In genomic region chr7:84194484-84195260, GRCh38 we compare ENCODE assay signal across 9 cellular contexts. TPM values are rescaled to one million over a fixed set of nuclear protein-coding genes. Genes with fewer than 3 reads are reported as not detected.
A peak's percentile ranks its signal among the peaks of the same experiment; 100 is the strongest.
DNase-seq lines count a peak whose midpoint lies in the region; ATAC-seq, FAIRE-seq and TF ChIP-seq lines count a peak whose summit lies in the region.
"Had no signal": no experiment of that assay in that cellular context is flagged by ENCODE, and none has a peak within 500 bp of the region (broad histone marks: within the 10 kb centered on the region; RNA-seq: fewer than 3 reads in every experiment).

Gene SEMA3A, minus strand, starts transcription at chr7:84194789. Its CDS starts 203 bp downstream, at chr7:84194586.

- H3K27ac ChIP-seq in HepG2 (ENCODE audit: extremely low read length, insufficient read depth, low read length), result no peak within 1 kb of the TSS
- H3K27ac ChIP-seq: VCaP had no signal

- no peak for TF ChIP-seq CTCF in HepG2 (CRISPR knock-in tag; IDR thresholded peaks at IDR 0.05)

- no peak for TF ChIP-seq POLR2A in HepG2 (IDR thresholded peaks at IDR 0.05; ENCODE audit: insufficient read depth in 1 of 2, low read depth in 2 of 2, low read length in 2 of 2)

- H3K27me3 Mint-ChIP-seq in stimulated activated naive CD8-positive, alpha-beta T cell treated with anti-CD3 and anti-CD28 coated beads, Interleukin-15, Interleukin-2, amounts not matched to agents 100 ng/mL and 50 ng/mL, for 24 hours, result peaks cover 10% of the 10 kb centered on the region

- peak; percentile 90 for ATAC-seq in HepG2

- no peaks in the 10 kb centered on the region for H4K20me1 ChIP-seq in HepG2 (ENCODE audit: insufficient read depth, low read length)

- no peaks in the 10 kb centered on the region for H3K9me3 Mint-ChIP-seq in stimulated activated naive CD8-positive, alpha-beta T cell treated with anti-CD3 and anti-CD28 coated beads, Interleukin-15, Interleukin-2, amounts not matched to agents 100 ng/mL and 50 ng/mL, for 24 hours

- H3K9me3 ChIP-seq in HepG2 (ENCODE audit: low read length), result no peaks in the 10 kb centered on the region

- H3K27me3 ChIP-seq in HepG2 (ENCODE audit: control insufficient read depth in 1 of 2, insufficient read depth in 2 of 2, low read length in 2 of 2), result peaks cover 0 to 3% of the 10 kb centered on the region in 2 experiments; a peak in 3 of 5 replicates

- TF ChIP-seq EP300 in HepG2 (IDR thresholded peaks at IDR 0.05; ENCODE audit: low read depth in 2 of 2, low read length in 2 of 2), result no peak
- TF ChIP-seq EP300 in HepG2 (CRISPR knock-in tag; IDR thresholded peaks at IDR 0.05; ENCODE audit: borderline replicate concordance), result no peak

- intact Hi-C loops in HepG2 (cut with micrococcal nuclease; ENCODE audit: unreplicated experiment), result no loop called here

- POLR2A ChIA-PET in HepG2 (lab: Yijun Ruan, JAX), result no interaction called here

- no peak for TF ChIP-seq RAD21 in HepG2 (CRISPR knock-in tag; IDR thresholded peaks at IDR 0.05)

- H3K79me2 ChIP-seq in HepG2 (ENCODE audit: insufficient read depth, low read length), result no peaks in the 10 kb centered on the region

- no peaks in the 10 kb centered on the region for H3K36me3 ChIP-seq in HepG2 (replicated peaks in 1 of 2; ENCODE audit: control insufficient read depth in 1 of 2, insufficient read depth in 2 of 2, low read length in 2 of 2)

- peaks cover 22% of the 10 kb centered on the region for H3K4me1 Mint-ChIP-seq in stimulated activated naive CD8-positive, alpha-beta T cell treated with anti-CD3 and anti-CD28 coated beads, Interleukin-15, Interleukin-2, amounts not matched to agents 100 ng/mL and 50 ng/mL, for 24 hours (ENCODE audit: low read depth)

- H3K4me2 ChIP-seq in HepG2 (ENCODE audit: low read depth, low read length), result peak within 1 kb of the TSS; percentile 70

- peak within 1 kb of the TSS; percentile 46 for H3K27ac Mint-ChIP-seq in stimulated activated naive CD8-positive, alpha-beta T cell treated with anti-CD3 and anti-CD28 coated beads, Interleukin-15, Interleukin-2, amounts not matched to agents 100 ng/mL and 50 ng/mL, for 24 hours

- CTCF ChIA-PET in HepG2 (lab: Yijun Ruan, JAX; ENCODE audit: low intra/inter-chr PET ratio, low total read pairs), result no interaction called here

- H3K4me3 ChIP-seq in HepG2 (replicated peaks in 1 of 3; ENCODE audit: insufficient read depth in 1 of 3, low read depth in 2 of 3, low read length in 3 of 3), result peak within 1 kb of the TSS; percentile 38 to 41 (median 39); a peak in 5 of 6 replicates

- peak within 1 kb of the TSS; percentile 85 for H3K4me3 Mint-ChIP-seq in stimulated activated naive CD8-positive, alpha-beta T cell treated with anti-CD3 and anti-CD28 coated beads, Interleukin-15, Interleukin-2, amounts not matched to agents 100 ng/mL and 50 ng/mL, for 24 hours

- no TSS peak for BruUV-seq in HepG2 (replicated peaks; lab: Mats Ljungman, UMichigan)

- H3K36me3 Mint-ChIP-seq in stimulated activated naive CD8-positive, alpha-beta T cell treated with anti-CD3 and anti-CD28 coated beads, Interleukin-15, Interleukin-2, amounts not matched to agents 100 ng/mL and 50 ng/mL, for 24 hours (ENCODE audit: low read depth), result no peaks in the 10 kb centered on the region

- in situ Hi-C loops in HepG2 (cut with HindIII; ENCODE audit: extremely low pct_ligation_motif_present, low pct_unique_long_range_greater_than_20kb), result no loop called here

- DNase-seq in EH (ENCODE audit: low read depth), result peak; percentile 82
- peak; percentile 44 for DNase-seq in KG1 (lab: John Stamatoyannopoulos, UW)
- peak; percentile 42 for DNase-seq in SKM-1 treated with dmso at 0.1 percent for 144 hours (lab: John Stamatoyannopoulos, UW; ENCODE audit: unreplicated experiment)
- DNase-seq in dermis microvascular lymphatic vessel endothelial cell (ENCODE audit: low read depth in 2 of 2), result peak; percentile 87 to 89
- peak; percentile 8 for DNase-seq in HepG2 (ENCODE audit: low spot score)
- DNase-seq in NCI-H187 treated with DMSO at 0.1 percent for 48 hours (lab: John Stamatoyannopoulos, UW), result no peak
- DNase-seq in activated effector memory CD4-positive, alpha-beta T cell treated with Interleukin-2 at 50 U/mL for 16 hours, result no peak

- peak within 1 kb of the TSS; percentile 12 for H2AFZ ChIP-seq in HepG2 (ENCODE audit: low read length)

- FAIRE-seq in HepG2 (lab: Jason Lieb, UNC), result no peak

- H3K4me1 ChIP-seq in HepG2 (ENCODE audit: insufficient read depth, low read length), result peaks cover 15% of the 10 kb centered on the region; the same call in 1 of the 2 replicates

- 2% methylated on average over 12 of the region's 15 CpGs for WGBS in HepG2 (ENCODE audit: low lambda C conversion rate)

- 0 out of 2 replicates have a peak within 1 kb of the TSS, but pooled peaks have one; percentile 10 for H3K9ac ChIP-seq in HepG2 (ENCODE audit: insufficient read depth, low read depth, low read length)

TF ChIP-seq in HepG2, 621 proteins besides CTCF, POLR2A, EP300 and RAD21:
- TF ChIP-seq ZNF710 (CRISPR knock-in tag; IDR thresholded peaks at IDR 0.05; ENCODE audit: borderline replicate concordance) (peak; percentile 73; the same call in 1 of the 2 replicates), XRCC5 (optimal IDR thresholded peaks at IDR 0.05; ENCODE audit: low read length) (no peak)
TF ChIP-seq in HepG2: peak in this region for 1.

RNA-seq across cellular contexts. Expression of gene SEMA3A, which starts in this region (rescaled TPM):
- total RNA-seq in dermis microvascular lymphatic vessel endothelial cell, result 35.0 and 105 TPM in 2 replicates
- 0.56 and 1.2 TPM in 2 replicates for total RNA-seq in HepG2 (2016; rRNA removed; fragmentation: Illumina TruSeq; extraction: Trizol)
- total RNA-seq in HepG2 (2016; cell fraction: cytosol; rRNA removed; fragmentation: Illumina TruSeq; extraction: Trizol; ENCODE audit: low read depth), result 0.18 TPM in 1 of 2 replicates, not detected in the other
- 1.3 and 1.4 TPM in 2 replicates for total RNA-seq in HepG2 (2016; cell fraction: insoluble cytoplasmic fraction; rRNA removed; fragmentation: Illumina TruSeq; extraction: Trizol)
- 0.48 and 0.68 TPM in 2 replicates for total RNA-seq in HepG2 (2016; cell fraction: membrane; rRNA removed; fragmentation: Illumina TruSeq; extraction: Trizol)
- 1.2 and 3.6 TPM in 2 replicates for total RNA-seq in HepG2 (2016; cell fraction: nucleus; rRNA removed; fragmentation: Illumina TruSeq; extraction: Trizol)
- 0.29 and 0.37 TPM in 2 replicates for polyA plus RNA-seq in HepG2 (2011; rRNA removed)
- 0.13 and 0.35 TPM in 2 replicates for polyA plus RNA-seq in HepG2 (2011; cell fraction: cytosol; rRNA removed)
- 0.09 and 0.43 TPM in 2 replicates for polyA plus RNA-seq in HepG2 (2011; cell fraction: nucleus; rRNA removed)
- polyA plus RNA-seq in HepG2 (2012), result 0.09 and 0.65 TPM in 2 replicates
- 0.01 and 0.02 TPM in 2 replicates for polyA plus RNA-seq in HepG2 (2016; cell fraction: cytosol; fragmentation: Illumina TruSeq; extraction: Trizol; ENCODE audit: low read depth)
- polyA plus RNA-seq in HepG2 (2016; cell fraction: insoluble cytoplasmic fraction; fragmentation: Illumina TruSeq; extraction: Trizol; ENCODE audit: low read depth), result 0.39 and 0.48 TPM in 2 replicates
- polyA plus RNA-seq in HepG2 (2016; cell fraction: membrane; fragmentation: Illumina TruSeq; extraction: Trizol; ENCODE audit: low read depth), result 0.06 and 0.07 TPM in 2 replicates
- 0.49 and 0.51 TPM in 2 replicates for polyA plus RNA-seq in HepG2 (2016; cell fraction: nucleus; fragmentation: Illumina TruSeq; extraction: Trizol; ENCODE audit: insufficient read depth, low read depth)
- 0.28 and 1.1 TPM in 2 replicates for polyA minus RNA-seq in HepG2 (2011; rRNA and poly(A)+ RNA removed; ENCODE audit: low replicate concordance)
- 0.62 and 0.69 TPM in 2 replicates for polyA minus RNA-seq in HepG2 (2011; cell fraction: cytosol; rRNA and poly(A)+ RNA removed)
- 0.25 and 0.52 TPM in 2 replicates for polyA minus RNA-seq in HepG2 (2011; cell fraction: nucleus; rRNA and poly(A)+ RNA removed)

Comparison
In these comparisons a context has a peak if more than half of its experiments do, and no peak if none do; other contexts are left out.
1. DNase-seq: peak in EH (single experiment), KG1 (single experiment), SKM-1 treated with dmso at 0.1 percent for 144 hours (single experiment), dermis microvascular lymphatic vessel endothelial cell (2 of 2) and HepG2 (single experiment); none in NCI-H187 treated with DMSO at 0.1 percent for 48 hours (single experiment) and activated effector memory CD4-positive, alpha-beta T cell treated with Interleukin-2 at 50 U/mL for 16 hours (single experiment).